Comparison of ENCODE assay signal across 9 cellular contexts in the genomic region with DNA sequence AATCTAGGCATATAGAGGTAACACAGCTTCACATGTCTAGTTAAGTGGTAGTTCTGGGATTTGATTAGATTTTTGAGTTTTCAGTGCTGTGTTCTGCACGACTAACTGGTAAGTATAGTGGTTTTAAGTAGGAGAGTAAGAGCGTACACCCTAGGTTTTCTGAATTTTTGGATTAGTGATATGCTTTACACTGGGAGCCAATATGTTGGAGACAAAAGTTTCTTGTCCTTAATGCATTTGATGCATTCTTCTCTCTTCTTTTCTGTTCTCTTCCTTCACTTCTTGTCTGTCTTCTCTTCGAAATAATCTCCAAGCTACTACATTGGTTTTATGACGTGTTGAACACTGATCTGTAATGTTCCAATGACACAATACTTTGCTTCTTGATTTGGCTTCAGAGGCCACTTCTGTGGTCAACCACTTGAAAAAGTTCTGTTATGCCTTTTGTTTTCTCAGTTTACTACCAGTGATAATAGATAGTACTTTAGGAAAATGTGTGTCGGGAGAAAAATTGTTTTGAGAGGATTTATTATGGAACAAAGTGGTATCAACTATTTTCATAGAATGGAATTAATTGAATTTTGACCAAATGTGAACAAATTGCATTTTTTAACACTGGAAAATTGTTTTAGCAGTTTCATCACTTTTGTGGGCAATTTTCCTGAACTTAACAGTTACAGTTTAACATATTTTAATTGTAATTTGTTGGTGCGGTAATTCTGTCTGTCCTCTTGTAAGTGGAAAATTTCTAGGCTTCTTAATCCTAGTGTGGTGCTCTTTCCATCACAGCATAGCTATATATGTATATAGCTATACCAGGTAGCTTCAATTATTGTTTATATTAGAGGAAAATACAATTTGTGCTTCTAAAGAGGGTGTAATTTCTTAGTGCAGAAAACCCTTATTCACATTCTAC. TPM values are rescaled to one million over a fixed set of nuclear protein-coding genes. Genes with fewer than 3 reads are reported as not detected.
DNase-seq lines count a peak whose midpoint lies in the region; FAIRE-seq and TF ChIP-seq lines count a peak whose summit lies in the region.
"Had no signal": no experiment of that assay in that cellular context is flagged by ENCODE, and none has a peak within 500 bp of the region (broad histone marks: within the 10 kb centered on the region; RNA-seq: fewer than 3 reads in every experiment).

No MANE protein-coding gene starts in this region.

- no peak overlapping the region for H3K27ac ChIP-seq in small intestine (ENCODE audit: low read depth in 1 of 2, low read length in 1 of 2)

- no peak for TF ChIP-seq CTCF in GM13976 (IDR thresholded peaks at IDR 0.05; ENCODE audit: borderline replicate concordance, control extremely low read depth, extremely low read depth, insufficient read depth, missing control alignments)

- in situ Hi-C loops in GM13976 (cut with MboI; ENCODE audit: low sequenced_read_pairs, unreplicated experiment): no loop called here

- H3K9ac ChIP-seq in endocrine pancreas (ENCODE audit: control insufficient read depth, insufficient read depth, low read length): peak overlapping the region; percentile 80

- WGBS in small intestine, 3 donors: 36 to 64% (median 48%) methylated on average over 6 of the region's 6 CpGs

- H3K36me3 ChIP-seq in endocrine pancreas (ENCODE audit: control insufficient read depth, insufficient read depth, low read length): peaks cover 3% of the 10 kb centered on the region
- no peaks in the 10 kb centered on the region for H3K36me3 ChIP-seq in small intestine (ENCODE audit: control insufficient read depth in 2 of 2, insufficient read depth in 2 of 2, low read length in 2 of 2)

- no peaks in the 10 kb centered on the region for H3K27me3 ChIP-seq in endocrine pancreas (ENCODE audit: control insufficient read depth, insufficient read depth, low read length)
- no peaks in the 10 kb centered on the region for H3K27me3 ChIP-seq in small intestine (ENCODE audit: control insufficient read depth in 2 of 2, insufficient read depth in 2 of 2, low read length in 2 of 2)

- peak; percentile 3 for DNase-seq in NCI-H510A treated with DMSO at 0.1 percent for 48 hours (lab: John Stamatoyannopoulos, UW)
- no peak for DNase-seq in NCI-H510A (lab: John Stamatoyannopoulos, UW)
- DNase-seq in OCI-M1 (lab: John Stamatoyannopoulos, UW): peak; percentile 84
- DNase-seq in small intestine: peak; percentile 31
- no peak for DNase-seq in ureter (ENCODE audit: low spot score)
- DNase-seq in GM13976 (ENCODE audit: low spot score): no peak
- DNase-seq in stimulated activated CD4-positive, alpha-beta T cell treated with anti-CD3 and anti-CD28 coated beads, Interleukin-12 subunit alpha, Interleukin-12 subunit beta, amount 100 ng/mL, for 4 hours: no peak

- no peaks in the 10 kb centered on the region for H3K9me3 ChIP-seq in endocrine pancreas (ENCODE audit: control insufficient read depth, low read length)
- no peaks in the 10 kb centered on the region for H3K9me3 ChIP-seq in small intestine (ENCODE audit: control insufficient read depth, low read depth)

- no peak for FAIRE-seq in small intestine (lab: Jason Lieb, UNC)
- FAIRE-seq: keratinocyte had no signal

- peaks cover 11% of the 10 kb centered on the region for H3K4me1 ChIP-seq in endocrine pancreas (ENCODE audit: control insufficient read depth, insufficient read depth, low read length)
- no peaks in the 10 kb centered on the region for H3K4me1 ChIP-seq in small intestine (ENCODE audit: control insufficient read depth in 2 of 2, insufficient read depth in 1 of 2, low read depth in 1 of 2, low read length in 1 of 2)

- H3K4me3 ChIP-seq in endocrine pancreas (ENCODE audit: control insufficient read depth, insufficient read depth, low read length): peak overlapping the region; percentile 100
- peak overlapping the region; percentile 35 to 41 for H3K4me3 ChIP-seq in small intestine (ENCODE audit: low read depth in 1 of 2, low read length in 2 of 2)

RNA-seq across cellular contexts. Expression of a gene that starts 2.6 kb away (rescaled TPM):
- polyA plus RNA-seq in small intestine: 1 to 10 TPM in 1 of 3 donors, under 1 TPM in 2; 0.67 to 4.1 (median 0.81) TPM
- total RNA-seq in ureter: 35.9 TPM

Comparison
In these comparisons a context has a peak if more than half of its experiments do, and no peak if none do; other contexts are left out.
1. DNase-seq: peak in NCI-H510A treated with DMSO at 0.1 percent for 48 hours (single experiment), OCI-M1 (single experiment) and small intestine (single experiment); none in NCI-H510A (single experiment), ureter (single experiment), GM13976 (single experiment) and stimulated activated CD4-positive, alpha-beta T cell treated with anti-CD3 and anti-CD28 coated beads, Interleukin-12 subunit alpha, Interleukin-12 subunit beta, amount 100 ng/mL, for 4 hours (single experiment).